Comparison of ENCODE assay signal across 17 cellular contexts in genomic region chr12:127628655-127629054, GRCh38.
DNase-seq lines count a peak whose midpoint lies in the region; ATAC-seq and TF ChIP-seq lines count a peak whose summit lies in the region.
"Had no signal": no experiment of that assay in that cellular context is flagged by ENCODE, and none has a peak within 500 bp of the region (broad histone marks: within the 10 kb centered on the region; RNA-seq: fewer than 3 reads in every experiment).

No MANE protein-coding gene starts in this region.

- DNase-seq in A673 (ENCODE audit: low spot score) (peak; percentile 4), Daoy (ENCODE audit: low read depth) (peak; percentile 56), glutamatergic neuron (no peak), retina (no peak), WERI-Rb-1 (no peak), uterus (no peak)
- DNase-seq: activated CD8-positive, alpha-beta memory T cell treated with anti-CD3 and anti-CD28 coated beads, Interleukin-2, amount 50 U/mL, for 48 hours; activated naive CD8-positive, alpha-beta T cell treated with anti-CD3 and anti-CD28 coated beads, Interleukin-2, amount 10 ng/mL, durations not matched to agents 7 days and 5 days; C1 segment of cervical spinal cord; H9; left ventricle myocardium inferior; naive thymus-derived CD4-positive, alpha-beta T cell; psoas muscle; thyroid gland had no signal

- H3K4me1 ChIP-seq in A673 (ENCODE audit: insufficient read depth, low read length, poor library complexity, severe bottlenecking) (no peaks in the 10 kb centered on the region), OCI-LY3 (ENCODE audit: low read length) (peaks cover 23% of the 10 kb centered on the region), uterus (no peaks in the 10 kb centered on the region)
- H3K4me1 ChIP-seq: left ventricle myocardium inferior, psoas muscle, thyroid gland had no signal

- H3K9me3 ChIP-seq in A673 (ENCODE audit: low read depth, low read length, poor library complexity, severe bottlenecking) (no peaks in the 10 kb centered on the region), OCI-LY3 (ENCODE audit: insufficient read depth, low read length) (no peaks in the 10 kb centered on the region), WERI-Rb-1 (ENCODE audit: severe bottlenecking) (no peaks in the 10 kb centered on the region), uterus (no peaks in the 10 kb centered on the region)
- H3K9me3 ChIP-seq: left ventricle myocardium inferior, psoas muscle, thyroid gland had no signal

- no peak overlapping the region for H3K27ac ChIP-seq in A673 (ENCODE audit: low read depth, low read length, poor library complexity, severe bottlenecking)
- H3K27ac ChIP-seq in OCI-LY3 (ENCODE audit: low read length): no peak overlapping the region
- H3K27ac ChIP-seq in WERI-Rb-1: no peak overlapping the region
- no peak overlapping the region for H3K27ac ChIP-seq in uterus
- H3K27ac ChIP-seq: left ventricle myocardium inferior, psoas muscle, thyroid gland had no signal

- TF ChIP-seq POLR2A in uterus (IDR thresholded peaks at IDR 0.05): no peak

- no peak overlapping the region for H3K4me3 ChIP-seq in A673 (ENCODE audit: low read depth, low read length, poor library complexity, severe bottlenecking)
- no peak overlapping the region for H3K4me3 ChIP-seq in OCI-LY3 (ENCODE audit: low read length)
- no peak overlapping the region for H3K4me3 ChIP-seq in WERI-Rb-1 (ENCODE audit: low read depth, low read length)
- H3K4me3 ChIP-seq in uterus: no peak overlapping the region
- H3K4me3 ChIP-seq: left ventricle myocardium inferior, psoas muscle, thyroid gland had no signal

- no peaks in the 10 kb centered on the region for H3K36me3 ChIP-seq in A673 (ENCODE audit: insufficient read depth, low read length, poor library complexity, severe bottlenecking)
- H3K36me3 ChIP-seq in OCI-LY3 (replicated peaks; ENCODE audit: low read depth, low read length): no peaks in the 10 kb centered on the region
- H3K36me3 ChIP-seq in WERI-Rb-1: no peaks in the 10 kb centered on the region
- H3K36me3 ChIP-seq in uterus: no peaks in the 10 kb centered on the region
- H3K36me3 ChIP-seq: left ventricle myocardium inferior, thyroid gland had no signal

- H3K36me3 Mint-ChIP-seq in glutamatergic neuron (ENCODE audit: unreplicated experiment): no peaks in the 10 kb centered on the region
- H3K36me3 Mint-ChIP-seq: activated naive CD8-positive, alpha-beta T cell treated with anti-CD3 and anti-CD28 coated beads, Interleukin-2, amount 10 ng/mL, durations not matched to agents 7 days and 5 days; naive thymus-derived CD4-positive, alpha-beta T cell had no signal

- no peaks in the 10 kb centered on the region for H3K9me3 Mint-ChIP-seq in glutamatergic neuron (ENCODE audit: unreplicated experiment)
- H3K9me3 Mint-ChIP-seq: H9 had no signal

- peak overlapping the region; percentile 47 for H3K4me3 Mint-ChIP-seq in glutamatergic neuron (ENCODE audit: unreplicated experiment)
- H3K4me3 Mint-ChIP-seq: activated naive CD8-positive, alpha-beta T cell treated with anti-CD3 and anti-CD28 coated beads, Interleukin-2, amount 10 ng/mL, durations not matched to agents 7 days and 5 days; H9; naive thymus-derived CD4-positive, alpha-beta T cell had no signal

- H2AFZ ChIP-seq in OCI-LY3 (ENCODE audit: low read depth, low read length): no peak overlapping the region

- H3K4me2 ChIP-seq in OCI-LY3 (ENCODE audit: low read length): peak overlapping the region; percentile 35; the same call in 1 of the 2 replicates

- H3K27me3 ChIP-seq in A673 (replicated peaks; ENCODE audit: insufficient read depth, low read depth, low read length, poor library complexity): peaks cover 32% of the 10 kb centered on the region
- H3K27me3 ChIP-seq in OCI-LY3 (ENCODE audit: low read depth, low read length): no peaks in the 10 kb centered on the region
- no peaks in the 10 kb centered on the region for H3K27me3 ChIP-seq in WERI-Rb-1 (ENCODE audit: insufficient read depth, low read depth, severe bottlenecking)
- no peaks in the 10 kb centered on the region for H3K27me3 ChIP-seq in uterus
- H3K27me3 ChIP-seq: thyroid gland had no signal

- TF ChIP-seq CTCF in A673 (conservative IDR thresholded peaks at IDR 0.05; ENCODE audit: low read depth, low read length) (no peak), OCI-LY3 (IDR thresholded peaks at IDR 0.05; ENCODE audit: low read depth, low read length) (no peak), glutamatergic neuron (IDR thresholded peaks at IDR 0.05; ENCODE audit: partially characterized antibody, unreplicated experiment) (no peak), WERI-Rb-1 (IDR thresholded peaks at IDR 0.05; ENCODE audit: low read depth, low read length) (no peak), uterus (IDR thresholded peaks at IDR 0.05) (no peak)

- H3K9ac ChIP-seq in OCI-LY3 (ENCODE audit: low read length): no peak overlapping the region

- no peaks in the 10 kb centered on the region for H4K20me1 ChIP-seq in OCI-LY3 (ENCODE audit: insufficient read depth, low read length)

- POLR2A ChIA-PET in A673 (lab: Charles Lee; ENCODE audit: low non-redundant PET): no interaction called here

- CTCF ChIA-PET in A673 (lab: Charles Lee): no interaction called here

- peaks cover 2% of the 10 kb centered on the region for H3K27me3 Mint-ChIP-seq in glutamatergic neuron (ENCODE audit: unreplicated experiment)
- H3K27me3 Mint-ChIP-seq: activated naive CD8-positive, alpha-beta T cell treated with anti-CD3 and anti-CD28 coated beads, Interleukin-2, amount 10 ng/mL, durations not matched to agents 7 days and 5 days had no signal

- peaks cover 10% of the 10 kb centered on the region for H3K4me1 Mint-ChIP-seq in glutamatergic neuron (ENCODE audit: low read depth, unreplicated experiment)
- H3K4me1 Mint-ChIP-seq: activated naive CD8-positive, alpha-beta T cell treated with anti-CD3 and anti-CD28 coated beads, Interleukin-2, amount 10 ng/mL, durations not matched to agents 7 days and 5 days; naive thymus-derived CD4-positive, alpha-beta T cell had no signal

- H3K79me2 ChIP-seq in OCI-LY3 (ENCODE audit: low read length): no peaks in the 10 kb centered on the region

- H3K27ac Mint-ChIP-seq in glutamatergic neuron (ENCODE audit: unreplicated experiment): no peak overlapping the region
- H3K27ac Mint-ChIP-seq: activated naive CD8-positive, alpha-beta T cell treated with anti-CD3 and anti-CD28 coated beads, Interleukin-2, amount 10 ng/mL, durations not matched to agents 7 days and 5 days; H9; naive thymus-derived CD4-positive, alpha-beta T cell had no signal

- intact Hi-C loops in A673 (cut with micrococcal nuclease; ENCODE audit: unreplicated experiment): no loop called here
- intact Hi-C loops in uterus (cut with DNase I; ENCODE audit: low total_unique reads): no loop called here

- no TSS peak for BruUV-seq in A673 (replicated peaks; lab: Mats Ljungman, UMichigan)

- no peak for ATAC-seq in HG02870 (IDR thresholded peaks at IDR 0.05; ENCODE audit: unreplicated experiment)
- ATAC-seq: activated CD4-positive, CD25-positive, alpha-beta regulatory T cell treated with anti-CD3 and anti-CD28 coated beads, Interleukin-2, amount 50 U/mL, for 24 hours; naive thymus-derived CD4-positive, alpha-beta T cell had no signal

Comparison
In these comparisons a context has a peak if more than half of its experiments do, and no peak if none do; other contexts are left out.
1. DNase-seq: peak in A673 (single experiment) and Daoy (single experiment); none in glutamatergic neuron (single experiment), retina (single experiment), WERI-Rb-1 (single experiment) and uterus (0 of 2).